ENCODE assay signal across 8 cellular contexts in genomic region chr20:31547017-31547675, GRCh38. TPM values are rescaled to one million over a fixed set of nuclear protein-coding genes. Genes with fewer than 3 reads are reported as not detected.
DNase-seq lines count a peak whose midpoint lies in the region; ATAC-seq, FAIRE-seq and TF ChIP-seq lines count a peak whose summit lies in the region.

No MANE protein-coding gene starts in this region.

- H4K20me1 ChIP-seq in HCT116 (ENCODE audit: insufficient read depth) (no peaks in the 10 kb centered on the region), astrocyte (ENCODE audit: insufficient read depth, low read length) (peaks cover 14% of the 10 kb centered on the region)

- no peaks in the 10 kb centered on the region for H3K27me3 ChIP-seq in HCT116 (ENCODE audit: insufficient read depth, low read length)
- H3K27me3 ChIP-seq in astrocyte (ENCODE audit: insufficient read depth, low read length), result no peaks in the 10 kb centered on the region

- no peak for TF ChIP-seq RAD21 in HCT116 (IDR thresholded peaks at IDR 0.05; ENCODE audit: low read depth)

- H3K9me3 ChIP-seq in HCT116 (ENCODE audit: control insufficient read depth in 1 of 2, insufficient read depth in 1 of 2, low read depth in 1 of 2, low read length in 2 of 2) (no peaks in the 10 kb centered on the region), astrocyte (ENCODE audit: insufficient read depth, low read depth, low read length) (no peaks in the 10 kb centered on the region)

- H3K9ac ChIP-seq in HCT116 (ENCODE audit: low read length) (peak overlapping the region; percentile 76), astrocyte (ENCODE audit: low read length) (peak overlapping the region; percentile 87)

- H3K27ac ChIP-seq in HCT116 (ENCODE audit: low read depth, low read length) (peak overlapping the region; percentile 72), astrocyte (ENCODE audit: low read depth, low read length) (peak overlapping the region; percentile 97)

- peaks cover 75% of the 10 kb centered on the region for H3K79me2 ChIP-seq in HCT116 (ENCODE audit: insufficient read depth, low read length)
- H3K79me2 ChIP-seq in astrocyte (ENCODE audit: insufficient read depth, low read length), result peaks cover 42% of the 10 kb centered on the region

- no TSS peak for BruUV-seq in HCT116 (replicated peaks; lab: Mats Ljungman, UMichigan)

- no peaks in the 10 kb centered on the region for H3K9me3 Mint-ChIP-seq in T-helper 2 cell treated with Interferon-gamma antibody and Interleukin-4, amounts not matched to agents 5 μg/mL and 100 μg/mL, for 36 hours
- H3K9me3 Mint-ChIP-seq in astrocyte (ENCODE audit: unreplicated experiment), result no peaks in the 10 kb centered on the region

- H3K36me3 ChIP-seq in HCT116 (ENCODE audit: control insufficient read depth in 1 of 2, insufficient read depth in 2 of 2, low read length in 2 of 2) (peaks cover 35 to 51% of the 10 kb centered on the region in 2 experiments; a peak in 3 of 4 replicates), astrocyte (ENCODE audit: insufficient read depth, low read length) (peaks cover 38% of the 10 kb centered on the region)

- no peaks in the 10 kb centered on the region for H3K27me3 Mint-ChIP-seq in T-helper 2 cell treated with Interferon-gamma antibody and Interleukin-4, amounts not matched to agents 5 μg/mL and 100 μg/mL, for 36 hours (ENCODE audit: low read depth)
- H3K27me3 Mint-ChIP-seq in astrocyte (ENCODE audit: low read depth, unreplicated experiment), result no peaks in the 10 kb centered on the region

- H3K4me1 Mint-ChIP-seq in T-helper 2 cell treated with Interferon-gamma antibody and Interleukin-4, amounts not matched to agents 5 μg/mL and 100 μg/mL, for 36 hours (ENCODE audit: low read depth), result peaks cover 21% of the 10 kb centered on the region
- H3K4me1 Mint-ChIP-seq in astrocyte (ENCODE audit: low read depth, unreplicated experiment), result peaks cover 66% of the 10 kb centered on the region

- peak overlapping the region; percentile 88 for H3K4me3 Mint-ChIP-seq in T-helper 2 cell treated with Interferon-gamma antibody and Interleukin-4, amounts not matched to agents 5 μg/mL and 100 μg/mL, for 36 hours
- peak overlapping the region; percentile 76 for H3K4me3 Mint-ChIP-seq in astrocyte (ENCODE audit: unreplicated experiment)

- DNase-seq in GM03348 (ENCODE audit: low spot score), result peak; percentile 83
- peak; percentile 83 for DNase-seq in HCT116 (ENCODE audit: low read depth, low spot score)
- peak; percentile 63 for DNase-seq in NCI-H1048 (lab: John Stamatoyannopoulos, UW)
- peak; percentile 79 for DNase-seq in T-helper 2 cell treated with Interferon-gamma antibody and Interleukin-4, amounts not matched to agents 5 μg/mL and 100 μg/mL, for 36 hours (ENCODE audit: low spot score)
- DNase-seq in astrocyte (ENCODE audit: low read depth), result peak; percentile 88
- peak; percentile 48 to 68 for DNase-seq in hippocampal formation (lab: John Stamatoyannopoulos, UW)
- DNase-seq in renal cortical epithelial cell (ENCODE audit: low read depth), result peak; percentile 79

- TF ChIP-seq POLR2A in HCT116 (IDR thresholded peaks at IDR 0.05; ENCODE audit: borderline replicate concordance, extremely low read depth, insufficient read depth, insufficient read length), result peak; percentile 45

- H2AFZ ChIP-seq in HCT116 (ENCODE audit: low read depth, low read length, poor library complexity, severe bottlenecking) (no peak overlapping the region), astrocyte (ENCODE audit: low read depth, low read length) (peak overlapping the region; percentile 78)

- H3K4me1 ChIP-seq in HCT116 (ENCODE audit: control insufficient read depth in 1 of 2, insufficient read depth in 2 of 2, low read length in 2 of 2) (peaks cover 0 to 29% of the 10 kb centered on the region in 2 experiments; a peak in 3 of 4 replicates), astrocyte (ENCODE audit: insufficient read depth, low read length) (peaks cover 51% of the 10 kb centered on the region)

- peaks cover 62% of the 10 kb centered on the region for H3K36me3 Mint-ChIP-seq in T-helper 2 cell treated with Interferon-gamma antibody and Interleukin-4, amounts not matched to agents 5 μg/mL and 100 μg/mL, for 36 hours (ENCODE audit: low read depth)
- peaks cover 68% of the 10 kb centered on the region for H3K36me3 Mint-ChIP-seq in astrocyte (ENCODE audit: low read depth, unreplicated experiment)

- FAIRE-seq in astrocyte (lab: Jason Lieb, UNC), result no peak

- H3K4me3 ChIP-seq in HCT116 (replicated peaks in 1 of 2; ENCODE audit: low read depth in 1 of 2, low read length in 2 of 2) (peak overlapping the region; percentile 67 to 78), astrocyte (ENCODE audit: insufficient read depth, low read depth, low read length) (peak overlapping the region; percentile 53)

- CTCF ChIA-PET in HCT116 (lab: Charles Lee), result interaction anchor here (1.3 to 1.8 kb wide), 2 partner anchors 11 to 13 kb away, joined by 3 to 11 read pairs; no protein-coding TSS in a partner anchor

- POLR2A ChIA-PET in HCT116 (lab: Charles Lee), result interaction anchor here (0.8 to 2.0 kb wide), 6 partner anchors 13 to 64 kb away, joined by 3 to 9 read pairs (median 4); partner anchors contain the start of gene ID1

- RAD21 ChIA-PET in HCT116 (lab: Charles Lee; ENCODE audit: low non-redundant PET in 1 of 2, low total read pairs in 2 of 2, uncharacterized antibody in 2 of 2, unreplicated experiment in 2 of 2), result interaction anchor here in 1 of 2 experiments (0.6 kb wide), 1 partner anchor 10 kb away, joined by 6 read pairs; no protein-coding TSS in a partner anchor

- intact Hi-C loops in HCT116 (cut with micrococcal nuclease), result no loop called here

- ATAC-seq in HCT116 (peak; percentile 73), GM18870 (IDR thresholded peaks at IDR 0.05; ENCODE audit: unreplicated experiment) (no peak)

- peak overlapping the region; percentile 96 for H3K27ac Mint-ChIP-seq in T-helper 2 cell treated with Interferon-gamma antibody and Interleukin-4, amounts not matched to agents 5 μg/mL and 100 μg/mL, for 36 hours
- H3K27ac Mint-ChIP-seq in astrocyte (ENCODE audit: unreplicated experiment), result peak overlapping the region; percentile 96

- H3K4me2 ChIP-seq in HCT116 (ENCODE audit: low read length), result peak overlapping the region; percentile 64
- peak overlapping the region; percentile 78 for H3K4me2 ChIP-seq in astrocyte (ENCODE audit: low read length)

- peak in 2 of 3 experiments; percentile 35 to 47; a peak in 4 of 6 replicates for TF ChIP-seq CTCF in HCT116 (IDR thresholded peaks at IDR 0.05 in 2 of 3, conservative IDR thresholded peaks at IDR 0.05 in 1 of 3; ENCODE audit: borderline replicate concordance in 1 of 3, insufficient read depth in 1 of 3, low read depth in 2 of 3, low read length in 2 of 3)
- TF ChIP-seq CTCF in astrocyte (IDR thresholded peaks at IDR 0.05; ENCODE audit: insufficient read depth, low read depth, low read length), result no peak

- H3K9me2 ChIP-seq in HCT116 (ENCODE audit: insufficient read depth), result no peaks in the 10 kb centered on the region

TF ChIP-seq in HCT116, 20 proteins besides CTCF, POLR2A, EP300 and RAD21:
- TF ChIP-seq JUND (IDR thresholded peaks at IDR 0.05) (peak; percentile 67), SP1 (IDR thresholded peaks at IDR 0.05; ENCODE audit: low read depth) (peak; percentile 42), POLR2AphosphoS5 (IDR thresholded peaks at IDR 0.05; ENCODE audit: low read depth, low read length) (peak; percentile 85), CBX3 (IDR thresholded peaks at IDR 0.05; ENCODE audit: low read depth) (no peak; the same call in 1 of the 2 replicates), SIN3A (IDR thresholded peaks at IDR 0.05; ENCODE audit: low read depth) (peak; percentile 88), ZFX (IDR thresholded peaks at IDR 0.05) (peak; percentile 27; the same call in 1 of the 2 replicates), FOSL1 (IDR thresholded peaks at IDR 0.05; ENCODE audit: low read depth) (peak; percentile 39; the same call in 1 of the 2 replicates)
- TF ChIP-seq, protein P1, sequence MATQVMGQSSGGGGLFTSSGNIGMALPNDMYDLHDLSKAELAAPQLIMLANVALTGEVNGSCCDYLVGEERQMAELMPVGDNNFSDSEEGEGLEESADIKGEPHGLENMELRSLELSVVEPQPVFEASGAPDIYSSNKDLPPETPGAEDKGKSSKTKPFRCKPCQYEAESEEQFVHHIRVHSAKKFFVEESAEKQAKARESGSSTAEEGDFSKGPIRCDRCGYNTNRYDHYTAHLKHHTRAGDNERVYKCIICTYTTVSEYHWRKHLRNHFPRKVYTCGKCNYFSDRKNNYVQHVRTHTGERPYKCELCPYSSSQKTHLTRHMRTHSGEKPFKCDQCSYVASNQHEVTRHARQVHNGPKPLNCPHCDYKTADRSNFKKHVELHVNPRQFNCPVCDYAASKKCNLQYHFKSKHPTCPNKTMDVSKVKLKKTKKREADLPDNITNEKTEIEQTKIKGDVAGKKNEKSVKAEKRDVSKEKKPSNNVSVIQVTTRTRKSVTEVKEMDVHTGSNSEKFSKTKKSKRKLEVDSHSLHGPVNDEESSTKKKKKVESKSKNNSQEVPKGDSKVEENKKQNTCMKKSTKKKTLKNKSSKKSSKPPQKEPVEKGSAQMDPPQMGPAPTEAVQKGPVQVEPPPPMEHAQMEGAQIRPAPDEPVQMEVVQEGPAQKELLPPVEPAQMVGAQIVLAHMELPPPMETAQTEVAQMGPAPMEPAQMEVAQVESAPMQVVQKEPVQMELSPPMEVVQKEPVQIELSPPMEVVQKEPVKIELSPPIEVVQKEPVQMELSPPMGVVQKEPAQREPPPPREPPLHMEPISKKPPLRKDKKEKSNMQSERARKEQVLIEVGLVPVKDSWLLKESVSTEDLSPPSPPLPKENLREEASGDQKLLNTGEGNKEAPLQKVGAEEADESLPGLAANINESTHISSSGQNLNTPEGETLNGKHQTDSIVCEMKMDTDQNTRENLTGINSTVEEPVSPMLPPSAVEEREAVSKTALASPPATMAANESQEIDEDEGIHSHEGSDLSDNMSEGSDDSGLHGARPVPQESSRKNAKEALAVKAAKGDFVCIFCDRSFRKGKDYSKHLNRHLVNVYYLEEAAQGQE (IDR thresholded peaks at IDR 0.05; ENCODE audit: low read depth), result no peak
- TF ChIP-seq, protein P2, sequence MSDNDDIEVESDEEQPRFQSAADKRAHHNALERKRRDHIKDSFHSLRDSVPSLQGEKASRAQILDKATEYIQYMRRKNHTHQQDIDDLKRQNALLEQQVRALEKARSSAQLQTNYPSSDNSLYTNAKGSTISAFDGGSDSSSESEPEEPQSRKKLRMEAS (IDR thresholded peaks at IDR 0.05), result peak; percentile 95

RNA-seq across cellular contexts. Expression of gene HM13, which starts 32.9 kb away (rescaled TPM):
- total RNA-seq in HCT116 (2021; ENCODE audit: unreplicated experiment) (183 TPM), astrocyte (399 and 435 TPM in 2 replicates), renal cortical epithelial cell (64.6 and 150 TPM in 2 replicates)
- 181 and 193 TPM in 2 replicates for polyA plus RNA-seq in HCT116 (2012)

RNA-seq across cellular contexts. Expression of gene ID1, which starts 57.9 kb away (rescaled TPM):
- total RNA-seq in HCT116 (2021; ENCODE audit: unreplicated experiment) (811 TPM), astrocyte (73.7 and 76.7 TPM in 2 replicates), renal cortical epithelial cell (88.2 and 251 TPM in 2 replicates)
- polyA plus RNA-seq in HCT116 (2012), result 603 and 619 TPM in 2 replicates
